Comparison of ENCODE assay signal across 8 cellular contexts in genomic region chr1:235504122-235504493, GRCh38. TPM values are rescaled to one million over a fixed set of nuclear protein-coding genes. Genes with fewer than 3 reads are reported as not detected.
DNase-seq lines count a peak whose midpoint lies in the region; ATAC-seq, FAIRE-seq and TF ChIP-seq lines count a peak whose summit lies in the region.

B3GALNT2 (minus strand) TSS chr1:235504452; CDS start chr1:235504252, 200 bp downstream.

- FAIRE-seq in small intestine (lab: Jason Lieb, UNC): no peak

- H3K4me1 Mint-ChIP-seq in activated naive CD8-positive, alpha-beta T cell treated with anti-CD3 and anti-CD28 coated beads, Interleukin-2, amount 10 ng/mL, durations not matched to agents 7 days and 5 days: peaks cover 20% of the 10 kb centered on the region

- H3K4me3 ChIP-seq in BE2C (ENCODE audit: low read depth, low read length) (peak within 1 kb of the TSS; percentile 65), iPS DF 6.9 (ENCODE audit: low read length) (peak within 1 kb of the TSS; percentile 65), small intestine (ENCODE audit: low read depth in 1 of 2, low read length in 2 of 2) (peak within 1 kb of the TSS; percentile 82 to 84)

- DNase-seq in BE2C (no peak), iPS DF 6.9 (ENCODE audit: low read depth, low spot score) (no peak), small intestine (no peak), NCI-H2227 (lab: John Stamatoyannopoulos, UW; ENCODE audit: unreplicated experiment) (no peak), SKM-1 (lab: John Stamatoyannopoulos, UW; ENCODE audit: unreplicated experiment) (no peak)
- no peak for DNase-seq in activated naive CD8-positive, alpha-beta T cell treated with anti-CD3 and anti-CD28 coated beads, Interleukin-2, amount 10 ng/mL, durations not matched to agents 7 days and 5 days

- ATAC-seq in GM19328 (IDR thresholded peaks at IDR 0.05; ENCODE audit: unreplicated experiment) (peak; percentile 42), HG03432 (IDR thresholded peaks at IDR 0.05; ENCODE audit: unreplicated experiment) (peak; percentile 44)
- peak; percentile 57 for ATAC-seq in activated naive CD8-positive, alpha-beta T cell treated with anti-CD3 and anti-CD28 coated beads, Interleukin-2, amount 10 ng/mL, durations not matched to agents 7 days and 5 days (ENCODE audit: low read depth)

- H3K27ac ChIP-seq in iPS DF 6.9 (ENCODE audit: low read length) (no peak within 1 kb of the TSS), small intestine (ENCODE audit: low read depth in 1 of 2, low read length in 1 of 2) (peak within 1 kb of the TSS; percentile 91 to 92)

- H3K9me3 Mint-ChIP-seq in activated naive CD8-positive, alpha-beta T cell treated with anti-CD3 and anti-CD28 coated beads, Interleukin-2, amount 10 ng/mL, durations not matched to agents 7 days and 5 days: no peaks in the 10 kb centered on the region

- H3K4me1 ChIP-seq in BE2C (no peaks in the 10 kb centered on the region), iPS DF 6.9 (ENCODE audit: control insufficient read depth, insufficient read depth, low read length) (no peaks in the 10 kb centered on the region), small intestine (ENCODE audit: control insufficient read depth in 2 of 2, insufficient read depth in 1 of 2, low read depth in 1 of 2, low read length in 1 of 2) (peaks cover 0 to 7% of the 10 kb centered on the region in 2 donors)

- H3K27me3 ChIP-seq in BE2C (no peaks in the 10 kb centered on the region), iPS DF 6.9 (ENCODE audit: control insufficient read depth, insufficient read depth, low read length) (no peaks in the 10 kb centered on the region), small intestine (ENCODE audit: control insufficient read depth in 2 of 2, insufficient read depth in 2 of 2, low read length in 2 of 2) (no peaks in the 10 kb centered on the region)

- peak within 1 kb of the TSS; percentile 92 for H3K27ac Mint-ChIP-seq in activated naive CD8-positive, alpha-beta T cell treated with anti-CD3 and anti-CD28 coated beads, Interleukin-2, amount 10 ng/mL, durations not matched to agents 7 days and 5 days

- H3K27me3 Mint-ChIP-seq in activated naive CD8-positive, alpha-beta T cell treated with anti-CD3 and anti-CD28 coated beads, Interleukin-2, amount 10 ng/mL, durations not matched to agents 7 days and 5 days: peaks cover 4% of the 10 kb centered on the region

- no peak for TF ChIP-seq CTCF in BE2C (IDR thresholded peaks at IDR 0.05; ENCODE audit: low read depth, low read length)

- H3K36me3 Mint-ChIP-seq in activated naive CD8-positive, alpha-beta T cell treated with anti-CD3 and anti-CD28 coated beads, Interleukin-2, amount 10 ng/mL, durations not matched to agents 7 days and 5 days: no peaks in the 10 kb centered on the region

- WGBS in iPS DF 6.9 (ENCODE audit: insufficient coverage, insufficient read length): no CpG with 5 or more reads among the region's 48 CpGs
- 0 to 1% (median 0%) methylated on average over 12 to 48 of the region's 48 CpGs for WGBS in small intestine, 3 donors

- POLR2A ChIA-PET in activated naive CD8-positive, alpha-beta T cell treated with anti-CD3 and anti-CD28 coated beads, Interleukin-2, amount 10 ng/mL, durations not matched to agents 7 days and 5 days (lab: Charles Lee): interaction anchor here (0.7 to 2.1 kb wide), 6 partner anchors 33 to 1026 kb away, joined by 3 to 7 read pairs (median 4); partner anchors contain the start of genes RBM34 and TARBP1

- H3K36me3 ChIP-seq in BE2C (no peaks in the 10 kb centered on the region), iPS DF 6.9 (ENCODE audit: control insufficient read depth, insufficient read depth, low read length) (no peaks in the 10 kb centered on the region), small intestine (ENCODE audit: control insufficient read depth in 2 of 2, insufficient read depth in 2 of 2, low read length in 2 of 2) (no peaks in the 10 kb centered on the region)

- H3K9me3 ChIP-seq in BE2C (no peaks in the 10 kb centered on the region), iPS DF 6.9 (ENCODE audit: control insufficient read depth, insufficient read depth, low read length) (no peaks in the 10 kb centered on the region), small intestine (ENCODE audit: control insufficient read depth, low read depth) (no peaks in the 10 kb centered on the region)

- H3K4me3 Mint-ChIP-seq in activated naive CD8-positive, alpha-beta T cell treated with anti-CD3 and anti-CD28 coated beads, Interleukin-2, amount 10 ng/mL, durations not matched to agents 7 days and 5 days: peak within 1 kb of the TSS; percentile 94

RNA-seq across cellular contexts. Expression of gene B3GALNT2, which starts in this region (rescaled TPM):
- 11.5 TPM for polyA plus RNA-seq in BE2C (2012; ENCODE audit: insufficient read depth, insufficient read length, low read depth)
- total RNA-seq in activated naive CD8-positive, alpha-beta T cell treated with anti-CD3 and anti-CD28 coated beads, Interleukin-2, amount 10 ng/mL, durations not matched to agents 7 days and 5 days: 10 to 100 TPM; 10.6 to 10.7 TPM
- polyA plus RNA-seq in small intestine: 1 to 10 TPM; 2.7 to 8.3 (median 2.7) TPM
